8 cellular contexts compared by ENCODE assay signal in the genomic region with DNA sequence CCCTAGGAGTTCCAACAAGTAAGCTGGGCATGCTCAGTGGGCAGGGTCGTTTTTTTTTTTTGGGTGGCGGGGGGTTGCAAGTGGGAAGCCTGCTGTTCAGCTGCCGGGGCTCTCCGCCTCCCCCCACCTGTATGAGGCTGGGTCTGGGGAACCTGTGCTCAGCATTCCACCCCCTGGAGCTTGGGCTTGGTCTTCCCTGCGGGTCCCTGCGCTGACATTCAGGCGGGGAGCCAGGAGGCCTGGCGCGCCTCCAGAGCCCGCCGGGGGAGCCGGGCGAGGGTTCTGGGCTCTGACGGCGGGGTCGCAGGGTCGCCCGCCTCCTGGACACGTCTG. TPM values are rescaled to one million over a fixed set of nuclear protein-coding genes. Genes with fewer than 3 reads are reported as not detected.
DNase-seq lines count a peak whose midpoint lies in the region; ATAC-seq and FAIRE-seq lines count a peak whose summit lies in the region.

No MANE protein-coding gene starts in this region.

- peak; percentile 29 for DNase-seq in NCI-H146 treated with DMSO at 0.1 percent for 48 hours (lab: John Stamatoyannopoulos, UW; ENCODE audit: unreplicated experiment)
- no peak for DNase-seq in naive B cell
- no peak for DNase-seq in NCI-H774 (lab: John Stamatoyannopoulos, UW)
- DNase-seq in urothelium cell line (ENCODE audit: low spot score), result no peak

- H3K9me3 ChIP-seq in duodenal mucosa (ENCODE audit: control insufficient read depth in 1 of 2, low read length in 2 of 2), result no peaks in the 10 kb centered on the region

- peak overlapping the region; percentile 86 to 92 for H3K4me3 ChIP-seq in duodenal mucosa (ENCODE audit: low read depth in 1 of 2, low read length in 2 of 2)

- peak overlapping the region; percentile 87 to 97 for H3K9ac ChIP-seq in duodenal mucosa (ENCODE audit: low read depth in 1 of 2, low read length in 2 of 2)

- no peak for FAIRE-seq in urothelium cell line (lab: Jason Lieb, UNC)

- peaks cover 27 to 36% of the 10 kb centered on the region in 2 donors for H3K4me1 ChIP-seq in duodenal mucosa (ENCODE audit: control insufficient read depth in 1 of 2, insufficient read depth in 2 of 2, low read length in 2 of 2)

- ATAC-seq in GM21390 (IDR thresholded peaks at IDR 0.05; ENCODE audit: unreplicated experiment) (peak; percentile 0), naive B cell (ENCODE audit: low read depth in 2 of 2) (peak; percentile 15 to 16), GM21381 (IDR thresholded peaks at IDR 0.05; ENCODE audit: unreplicated experiment) (no peak), GM18870 (IDR thresholded peaks at IDR 0.05; ENCODE audit: unreplicated experiment) (no peak)

- peak overlapping the region; percentile 87 to 98 (median 96) for H3K4me3 Mint-ChIP-seq in naive B cell

- H3K27me3 ChIP-seq in duodenal mucosa (ENCODE audit: control insufficient read depth in 1 of 2, insufficient read depth in 2 of 2, low read length in 2 of 2), result no peaks in the 10 kb centered on the region

- H3K27ac Mint-ChIP-seq in naive B cell, result peak overlapping the region in 3 of 6 donors; percentile 84 to 94 (median 90)

- peaks cover 22 to 28% (median 24%) of the 10 kb centered on the region in 3 donors for H3K4me1 Mint-ChIP-seq in naive B cell

- H3K9me3 Mint-ChIP-seq in naive B cell, result no peaks in the 10 kb centered on the region

- H3K27me3 Mint-ChIP-seq in naive B cell, result no peaks in the 10 kb centered on the region

- H3K27ac ChIP-seq in duodenal mucosa (ENCODE audit: low read depth, low read length), result peak overlapping the region; percentile 92

- H3K36me3 Mint-ChIP-seq in naive B cell, result peaks cover 0 to 6% of the 10 kb centered on the region in 2 donors

- H3K36me3 ChIP-seq in duodenal mucosa (ENCODE audit: control insufficient read depth in 1 of 2, insufficient read depth in 2 of 2, low read length in 2 of 2), result no peaks in the 10 kb centered on the region

RNA-seq across cellular contexts. Expression of gene GPD2, which starts 0.8 kb away (rescaled TPM):
- polyA plus RNA-seq in naive B cell (ENCODE audit: low read depth in 6 of 6), result 10 to 100 TPM in 1 of 6 donors, 1 to 10 TPM in 5; 5.8 to 11.4 (median 7.5) TPM

Comparison
In these comparisons a context has a peak if more than half of its experiments do, and no peak if none do; other contexts are left out.
1. ATAC-seq: peak in GM21390 (single experiment) and naive B cell (2 of 2); none in GM21381 (single experiment) and GM18870 (single experiment).